Comparison of ENCODE assay signal across 16 cellular contexts in the genomic region with DNA sequence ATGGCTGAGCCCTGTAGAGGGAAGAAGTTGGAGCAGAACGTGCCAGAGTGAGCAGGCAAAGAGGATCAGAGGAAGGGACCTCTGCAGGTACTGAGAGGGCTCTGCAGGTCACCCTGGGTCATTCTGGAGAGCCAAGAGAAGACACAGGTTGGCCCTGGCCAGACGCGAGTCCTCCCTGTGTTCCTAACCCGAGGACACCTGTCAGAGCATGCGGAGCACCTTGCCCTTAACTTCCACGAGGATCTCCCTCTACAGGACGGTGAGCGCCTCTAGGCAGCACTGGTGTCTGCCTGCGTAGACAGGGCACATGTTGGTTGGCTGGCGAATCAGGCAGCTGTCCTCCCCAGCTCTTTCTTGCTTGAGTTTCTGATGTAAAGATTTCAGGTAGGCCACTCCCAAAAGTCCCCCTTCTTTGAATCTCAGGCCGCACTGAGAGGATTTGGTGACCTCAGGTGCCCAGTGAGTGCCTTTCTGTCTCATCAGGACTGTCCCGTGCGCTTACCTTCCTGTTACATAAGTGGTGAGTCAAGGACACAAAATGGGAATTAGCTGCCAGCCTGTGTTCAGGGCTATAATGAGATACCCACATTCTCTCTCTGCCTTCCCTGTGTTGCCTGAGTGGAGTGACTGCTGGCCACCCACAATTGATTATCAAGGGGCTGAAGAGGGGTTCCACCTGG. TPM values are rescaled to one million over a fixed set of nuclear protein-coding genes. Genes with fewer than 3 reads are reported as not detected.
DNase-seq lines count a peak whose midpoint lies in the region; ATAC-seq, FAIRE-seq and TF ChIP-seq lines count a peak whose summit lies in the region.
"Had no signal": no experiment of that assay in that cellular context is flagged by ENCODE, and none has a peak within 500 bp of the region (broad histone marks: within the 10 kb centered on the region; RNA-seq: fewer than 3 reads in every experiment).

No MANE protein-coding gene starts in this region.

- H3K9me3 ChIP-seq in PC-3 (ENCODE audit: low read length) (no peaks in the 10 kb centered on the region), gastrocnemius medialis (no peaks in the 10 kb centered on the region)
- H3K9me3 ChIP-seq: ascending aorta, SJCRH30 had no signal

- no peak overlapping the region for H3K27ac ChIP-seq in PC-3 (ENCODE audit: low read length)
- H3K27ac ChIP-seq in gastrocnemius medialis: peak overlapping the region; percentile 79 to 81 (median 80)
- H3K27ac ChIP-seq: ascending aorta, SJCRH30 had no signal

- TF ChIP-seq CTCF in PC-3 (conservative IDR thresholded peaks at IDR 0.05; ENCODE audit: low read depth, low read length): 0 out of 2 replicates have a peak, but pooled peaks have one; percentile 14
- peak; percentile 11 for TF ChIP-seq CTCF in bronchial epithelial cell (IDR thresholded peaks at IDR 0.05; ENCODE audit: insufficient read depth, low read length, severe bottlenecking)
- peak in 1 of 5 experiments; percentile 22 for TF ChIP-seq CTCF in gastrocnemius medialis (IDR thresholded peaks at IDR 0.05 in 4 of 5, conservative IDR thresholded peaks at IDR 0.05 in 1 of 5)

- H3K36me3 ChIP-seq in PC-3 (ENCODE audit: low read depth, low read length) (peaks cover 97% of the 10 kb centered on the region), bronchial epithelial cell (ENCODE audit: control insufficient read depth, insufficient read depth, low read length) (peaks cover 18% of the 10 kb centered on the region), gastrocnemius medialis (peaks cover 0 to 6% of the 10 kb centered on the region in 2 donors)

- TF ChIP-seq POLR2A in gastrocnemius medialis (IDR thresholded peaks at IDR 0.05): no peak

- peaks cover 100% of the 10 kb centered on the region for H3K79me2 ChIP-seq in PC-3 (ENCODE audit: low read length)

- POLR2A ChIA-PET in PC-3 (lab: Charles Lee; ENCODE audit: unreplicated experiment): no interaction called here

- intact Hi-C loops in PC-3 (cut with micrococcal nuclease) (no loop called here), gastrocnemius medialis (cut with DNase I; ENCODE audit: low total_unique reads) (no loop called here)

- DNase-seq in PC-3 (no peak), bronchial epithelial cell (ENCODE audit: low read depth) (no peak), immature natural killer cell (no peak), gastrocnemius medialis (peak; percentile 69 to 73), NCI-H2029 (lab: John Stamatoyannopoulos, UW) (no peak), SHP77 treated with DMSO at 0.1 percent for 48 hours (lab: John Stamatoyannopoulos, UW) (no peak), frontal cortex (ENCODE audit: low spot score in 2 of 2) (no peak)
- DNase-seq: activated CD8-positive, alpha-beta memory T cell treated with anti-CD3 and anti-CD28 coated beads, Interleukin-2, amount 50 U/mL, for 48 hours; effector CD8-positive, alpha-beta T cell; HFFc6; NCI-H1417 treated with DMSO at 0.1 percent for 48 hours; NCI-H748 treated with DMSO at 0.1 percent for 48 hours; SJCRH30; stimulated activated naive CD8-positive, alpha-beta T cell treated with anti-CD3 and anti-CD28 coated beads, Interleukin-15, amount 100 ng/mL, for 72 hours had no signal

- in situ Hi-C loops in gastrocnemius medialis (cut with MboI; ENCODE audit: low sequenced_read_pairs in 4 of 4): no loop called here

- H3K4me1 ChIP-seq in PC-3 (ENCODE audit: insufficient read depth, low read length) (peaks cover 33% of the 10 kb centered on the region), gastrocnemius medialis (peaks cover 53 to 68% of the 10 kb centered on the region in 2 donors)

- peaks cover 0 to 3% (median 0%) of the 10 kb centered on the region in 3 donors for H3K36me3 Mint-ChIP-seq in immature natural killer cell

- H3K4me3 ChIP-seq in PC-3 (ENCODE audit: low read length) (no peak overlapping the region), bronchial epithelial cell (ENCODE audit: low read depth, low read length) (no peak overlapping the region), gastrocnemius medialis (no peak overlapping the region)
- H3K4me3 ChIP-seq: ascending aorta, SJCRH30 had no signal

- no peak overlapping the region for H3K9ac ChIP-seq in PC-3 (ENCODE audit: low read length)

- no peaks in the 10 kb centered on the region for H3K9me2 ChIP-seq in PC-3 (replicated peaks; ENCODE audit: low read length)

- no peaks in the 10 kb centered on the region for H3K27me3 ChIP-seq in PC-3 (ENCODE audit: low read length)
- no peaks in the 10 kb centered on the region for H3K27me3 ChIP-seq in bronchial epithelial cell (ENCODE audit: control insufficient read depth, insufficient read depth, low read length)
- no peaks in the 10 kb centered on the region for H3K27me3 ChIP-seq in gastrocnemius medialis
- H3K27me3 ChIP-seq: ascending aorta, SJCRH30 had no signal

- peak overlapping the region; percentile 32 to 87 (median 72) for H3K27ac Mint-ChIP-seq in immature natural killer cell

- FAIRE-seq in bronchial epithelial cell (lab: Jason Lieb, UNC): no peak
- no peak for FAIRE-seq in frontal cortex (lab: Jason Lieb, UNC)

- no peak overlapping the region for H3K4me3 Mint-ChIP-seq in immature natural killer cell
- H3K4me3 Mint-ChIP-seq: HFFc6; stimulated activated naive CD8-positive, alpha-beta T cell treated with anti-CD3 and anti-CD28 coated beads, Interleukin-15, amount 100 ng/mL, for 72 hours had no signal

- ATAC-seq in PC-3: peak; percentile 11; the same call in 1 of the 2 replicates
- peak; percentile 92 to 95 for ATAC-seq in gastrocnemius medialis
- ATAC-seq in HG03521 (IDR thresholded peaks at IDR 0.05; ENCODE audit: unreplicated experiment): no peak
- ATAC-seq: stimulated activated naive CD8-positive, alpha-beta T cell treated with anti-CD3 and anti-CD28 coated beads, Interleukin-15, amount 100 ng/mL, for 72 hours had no signal

- H3K4me2 ChIP-seq in PC-3 (ENCODE audit: low read length): no peak overlapping the region

- H4K20me1 ChIP-seq in PC-3 (ENCODE audit: low read length): peaks cover 96% of the 10 kb centered on the region

- H3K27me3 Mint-ChIP-seq in immature natural killer cell (ENCODE audit: low read depth in 3 of 3): no peaks in the 10 kb centered on the region
- H3K27me3 Mint-ChIP-seq: stimulated activated naive CD8-positive, alpha-beta T cell treated with anti-CD3 and anti-CD28 coated beads, Interleukin-15, amount 100 ng/mL, for 72 hours had no signal

- no peaks in the 10 kb centered on the region for H3K9me3 Mint-ChIP-seq in immature natural killer cell
- H3K9me3 Mint-ChIP-seq: HFFc6; stimulated activated naive CD8-positive, alpha-beta T cell treated with anti-CD3 and anti-CD28 coated beads, Interleukin-15, amount 100 ng/mL, for 72 hours had no signal

- peaks cover 26% of the 10 kb centered on the region for H3F3A ChIP-seq in PC-3 (ENCODE audit: low read length, unreplicated experiment)

- BruUV-seq in PC-3 (replicated peaks; lab: Mats Ljungman, UMichigan): no TSS peak

- CTCF ChIA-PET in PC-3 (lab: Charles Lee): no interaction called here

- H2AFZ ChIP-seq in PC-3 (ENCODE audit: low read length): no peak overlapping the region

- peaks cover 48 to 60% of the 10 kb centered on the region in 2 donors for H3K4me1 Mint-ChIP-seq in immature natural killer cell

RNA-seq across cellular contexts. Expression of a gene that starts 45.3 kb away (rescaled TPM):
- 1,274 and 1,459 TPM in 2 replicates for total RNA-seq in PC-3 (2014; rRNA removed)
- 134 and 183 TPM in 2 replicates for total RNA-seq in bronchial epithelial cell
- 10 to 100 TPM in 1 of 3 donors, 1 to 10 TPM in 2; 1.2 to 15.1 (median 4.2) TPM for polyA plus RNA-seq in immature natural killer cell
- total RNA-seq in gastrocnemius medialis: 100 to 1,000 TPM in 3 of 4 donors, 10 to 100 TPM in 1; 71.1 to 127 (median 124) TPM
- 131 TPM for total RNA-seq in frontal cortex

Comparison
In these comparisons a context has a peak if more than half of its experiments do, and no peak if none do; other contexts are left out.
1. DNase-seq: peak in gastrocnemius medialis (2 of 2); none in PC-3 (single experiment), bronchial epithelial cell (single experiment), immature natural killer cell (0 of 3), NCI-H2029 (single experiment), SHP77 treated with DMSO at 0.1 percent for 48 hours (single experiment) and frontal cortex (0 of 2).